Comparison of ENCODE assay signal across 18 cellular contexts in the genomic region with DNA sequence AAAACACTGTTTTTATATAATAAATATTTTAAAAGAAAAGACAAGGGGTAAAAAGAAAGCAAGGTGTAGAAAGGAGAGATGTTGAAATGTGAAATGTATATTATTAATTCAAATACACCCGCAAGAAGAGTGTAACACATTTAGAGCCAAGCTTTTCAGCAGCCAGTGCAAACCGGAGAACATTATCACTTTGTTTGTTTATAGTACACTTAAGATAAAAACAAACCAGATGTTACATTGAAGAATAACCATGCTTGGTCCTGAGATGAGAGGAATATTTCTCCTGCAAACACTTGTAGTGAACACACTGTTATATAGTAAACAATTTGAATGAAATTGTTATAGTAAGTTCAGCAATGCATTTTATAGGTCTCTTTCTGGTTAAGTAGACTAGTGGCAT.
"Had no signal": no experiment of that assay in that cellular context is flagged by ENCODE, and none has a peak within 500 bp of the region (broad histone marks: within the 10 kb centered on the region; RNA-seq: fewer than 3 reads in every experiment).

No MANE protein-coding gene starts in this region.

- ATAC-seq: activated CD4-positive, alpha-beta T cell treated with anti-CD3 and anti-CD28 coated beads for 36 hours; activated CD8-positive, alpha-beta T cell treated with anti-CD3 and anti-CD28 coated beads for 36 hours; activated T-cell treated with anti-CD3 and anti-CD28 coated beads, Interleukin-2, amount 50 U/mL, for 4 hours; left ventricle myocardium superior; stimulated activated naive B cell treated with anti-CD40 and anti-IgM and Interleukin-4, amounts not matched to agents 10 μg/mL and 1 μg/mL and 100 μg/mL, for 72 hours; T-helper 17 cell had no signal

- H3K36me3 Mint-ChIP-seq: stimulated activated naive B cell treated with anti-CD40 and anti-IgM and Interleukin-4, amounts not matched to agents 10 μg/mL and 1 μg/mL and 100 μg/mL, for 72 hours had no signal

- DNase-seq: activated CD4-positive, alpha-beta T cell treated with anti-CD3 and anti-CD28 coated beads for 36 hours; activated CD8-positive, alpha-beta T cell treated with anti-CD3 and anti-CD28 coated beads for 36 hours; activated effector memory CD4-positive, alpha-beta T cell treated with Interleukin-2 at 50 U/mL for 16 hours; activated naive CD4-positive, alpha-beta T cell treated with anti-CD3 and anti-CD28 coated beads, Interleukin-2, amount 50 U/mL, for 16 hours; activated T-cell treated with anti-CD3 and anti-CD28 coated beads, Interleukin-2, amount 50 U/mL, for 4 hours; adrenal gland; colonic mucosa; foreskin fibroblast; kidney glomerular epithelial cell; left ventricle myocardium superior; mesendoderm; occipital lobe; stimulated activated CD4-positive, alpha-beta T cell treated with anti-CD3 and anti-CD28 coated beads, Interleukin-15, amount 100 ng/mL, for 24 hours; stimulated activated CD4-positive, alpha-beta T cell treated with anti-CD3 and anti-CD28 coated beads, Interleukin-4, amount 100 ng/mL, for 1 hour; stimulated activated naive B cell treated with anti-CD40 and anti-IgM and Interleukin-4, amounts not matched to agents 10 μg/mL and 1 μg/mL and 100 μg/mL, for 72 hours; T-helper 17 cell; transverse colon had no signal

- H3K27ac Mint-ChIP-seq: activated CD4-positive, alpha-beta T cell treated with anti-CD3 and anti-CD28 coated beads for 36 hours; activated CD8-positive, alpha-beta T cell treated with anti-CD3 and anti-CD28 coated beads for 36 hours; stimulated activated naive B cell treated with anti-CD40 and anti-IgM and Interleukin-4, amounts not matched to agents 10 μg/mL and 1 μg/mL and 100 μg/mL, for 72 hours; T-helper 17 cell had no signal

- H3K27me3 Mint-ChIP-seq: activated CD4-positive, alpha-beta T cell treated with anti-CD3 and anti-CD28 coated beads for 36 hours; activated CD8-positive, alpha-beta T cell treated with anti-CD3 and anti-CD28 coated beads for 36 hours; stimulated activated naive B cell treated with anti-CD40 and anti-IgM and Interleukin-4, amounts not matched to agents 10 μg/mL and 1 μg/mL and 100 μg/mL, for 72 hours; T-helper 17 cell had no signal

- H3K4me1 Mint-ChIP-seq: activated CD4-positive, alpha-beta T cell treated with anti-CD3 and anti-CD28 coated beads for 36 hours; stimulated activated naive B cell treated with anti-CD40 and anti-IgM and Interleukin-4, amounts not matched to agents 10 μg/mL and 1 μg/mL and 100 μg/mL, for 72 hours; T-helper 17 cell had no signal

- H3K4me3 Mint-ChIP-seq: activated CD4-positive, alpha-beta T cell treated with anti-CD3 and anti-CD28 coated beads for 36 hours; activated CD8-positive, alpha-beta T cell treated with anti-CD3 and anti-CD28 coated beads for 36 hours; activated T-cell treated with anti-CD3 and anti-CD28 coated beads, Interleukin-2, amount 50 U/mL, for 4 hours; nephron; stimulated activated naive B cell treated with anti-CD40 and anti-IgM and Interleukin-4, amounts not matched to agents 10 μg/mL and 1 μg/mL and 100 μg/mL, for 72 hours; T-helper 17 cell had no signal
